Comparison of ENCODE assay signal across 1 cellular context in genomic region chr17:3888343-3889171, GRCh38.
TF ChIP-seq lines count a peak whose summit lies in the region.

No MANE protein-coding gene starts in this region.

TF ChIP-seq in K562, 482 proteins besides CTCF, POLR2A, EP300 and RAD21 (continued from another document and continues in another):
- TF ChIP-seq IRF1 (CRISPR knock-in tag; IDR thresholded peaks at IDR 0.05; ENCODE audit: borderline replicate concordance) (no peak), FOXJ2 (tag; IDR thresholded peaks at IDR 0.05) (no peak), SRSF1 (IDR thresholded peaks at IDR 0.05; ENCODE audit: low read depth, low read length) (no peak), TEAD1 (CRISPR knock-in tag; IDR thresholded peaks at IDR 0.05) (0 out of 4 replicates have a peak, but pooled peaks of 1 of the 2 experiments have one; percentile 52), ZNF143 (CRISPR knock-in tag; IDR thresholded peaks at IDR 0.05) (no peak), ZNF699 (CRISPR knock-in tag; IDR thresholded peaks at IDR 0.05; ENCODE audit: insufficient replicate concordance) (no peak), ZBTB33 (CRISPR knock-in tag; IDR thresholded peaks at IDR 0.05) (no peak), SNAPC5 (CRISPR knock-in tag; IDR thresholded peaks at IDR 0.05) (no peak), SRF (CRISPR knock-in tag; IDR thresholded peaks at IDR 0.05) (peak in 1 of 2 experiments; percentile 51; a peak in 1 of 4 replicates), CBFA2T2 (conservative IDR thresholded peaks at IDR 0.05) (no peak), PRDM10 (IDR thresholded peaks at IDR 0.05; ENCODE audit: partially characterized antibody) (no peak), E2F5 (CRISPR knock-in tag; IDR thresholded peaks at IDR 0.05) (no peak), ZNF584 (CRISPR knock-in tag; IDR thresholded peaks at IDR 0.05; ENCODE audit: low read depth) (peak; percentile 30; the same call in 1 of the 2 replicates), HNRNPUL1 (IDR thresholded peaks at IDR 0.05; ENCODE audit: low read length) (no peak), SFPQ (IDR thresholded peaks at IDR 0.05; ENCODE audit: low read depth, low read length) (no peak), NR2C2 (CRISPR knock-in tag; IDR thresholded peaks at IDR 0.05) (0 out of 2 replicates have a peak, but pooled peaks have one; percentile 39), NR2C2 (tag; IDR thresholded peaks at IDR 0.05) (no peak), RFX5 (IDR thresholded peaks at IDR 0.05; ENCODE audit: low read depth, low read length) (no peak), PHB2 (IDR thresholded peaks at IDR 0.05; ENCODE audit: low read depth) (no peak), HDAC6 (IDR thresholded peaks at IDR 0.05; ENCODE audit: low read depth, low read length) (no peak), ATF7 (IDR thresholded peaks at IDR 0.05) (peak; percentile 93), L3MBTL2 (IDR thresholded peaks at IDR 0.05) (peak; percentile 94), NONO (IDR thresholded peaks at IDR 0.05; ENCODE audit: low read depth in 2 of 2, low read length in 1 of 2) (no peak), MEF2A (IDR thresholded peaks at IDR 0.05; ENCODE audit: control insufficient read depth, low read depth, low read length) (no peak), CBX3 (IDR thresholded peaks at IDR 0.05; ENCODE audit: borderline replicate concordance in 1 of 2, low read length in 2 of 2) (no peak), ZNF551 (CRISPR knock-in tag; IDR thresholded peaks at IDR 0.05) (no peak), IFI16 (CRISPR knock-in tag; IDR thresholded peaks at IDR 0.05) (no peak)
- TF ChIP-seq, protein P1, sequence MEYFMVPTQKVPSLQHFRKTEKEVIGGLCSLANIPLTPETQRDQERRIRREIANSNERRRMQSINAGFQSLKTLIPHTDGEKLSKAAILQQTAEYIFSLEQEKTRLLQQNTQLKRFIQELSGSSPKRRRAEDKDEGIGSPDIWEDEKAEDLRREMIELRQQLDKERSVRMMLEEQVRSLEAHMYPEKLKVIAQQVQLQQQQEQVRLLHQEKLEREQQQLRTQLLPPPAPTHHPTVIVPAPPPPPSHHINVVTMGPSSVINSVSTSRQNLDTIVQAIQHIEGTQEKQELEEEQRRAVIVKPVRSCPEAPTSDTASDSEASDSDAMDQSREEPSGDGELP (CRISPR knock-in tag; IDR thresholded peaks at IDR 0.05; ENCODE audit: borderline replicate concordance), result peak; percentile 93
- TF ChIP-seq, protein P2, sequence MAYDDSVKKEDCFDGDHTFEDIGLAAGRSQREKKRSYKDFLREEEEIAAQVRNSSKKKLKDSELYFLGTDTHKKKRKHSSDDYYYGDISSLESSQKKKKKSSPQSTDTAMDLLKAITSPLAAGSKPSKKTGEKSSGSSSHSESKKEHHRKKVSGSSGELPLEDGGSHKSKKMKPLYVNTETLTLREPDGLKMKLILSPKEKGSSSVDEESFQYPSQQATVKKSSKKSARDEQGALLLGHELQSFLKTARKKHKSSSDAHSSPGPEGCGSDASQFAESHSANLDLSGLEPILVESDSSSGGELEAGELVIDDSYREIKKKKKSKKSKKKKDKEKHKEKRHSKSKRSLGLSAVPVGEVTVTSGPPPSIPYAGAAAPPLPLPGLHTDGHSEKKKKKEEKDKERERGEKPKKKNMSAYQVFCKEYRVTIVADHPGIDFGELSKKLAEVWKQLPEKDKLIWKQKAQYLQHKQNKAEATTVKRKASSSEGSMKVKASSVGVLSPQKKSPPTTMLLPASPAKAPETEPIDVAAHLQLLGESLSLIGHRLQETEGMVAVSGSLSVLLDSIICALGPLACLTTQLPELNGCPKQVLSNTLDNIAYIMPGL (CRISPR knock-in tag; IDR thresholded peaks at IDR 0.05), result no peak
- TF ChIP-seq, protein P3, sequence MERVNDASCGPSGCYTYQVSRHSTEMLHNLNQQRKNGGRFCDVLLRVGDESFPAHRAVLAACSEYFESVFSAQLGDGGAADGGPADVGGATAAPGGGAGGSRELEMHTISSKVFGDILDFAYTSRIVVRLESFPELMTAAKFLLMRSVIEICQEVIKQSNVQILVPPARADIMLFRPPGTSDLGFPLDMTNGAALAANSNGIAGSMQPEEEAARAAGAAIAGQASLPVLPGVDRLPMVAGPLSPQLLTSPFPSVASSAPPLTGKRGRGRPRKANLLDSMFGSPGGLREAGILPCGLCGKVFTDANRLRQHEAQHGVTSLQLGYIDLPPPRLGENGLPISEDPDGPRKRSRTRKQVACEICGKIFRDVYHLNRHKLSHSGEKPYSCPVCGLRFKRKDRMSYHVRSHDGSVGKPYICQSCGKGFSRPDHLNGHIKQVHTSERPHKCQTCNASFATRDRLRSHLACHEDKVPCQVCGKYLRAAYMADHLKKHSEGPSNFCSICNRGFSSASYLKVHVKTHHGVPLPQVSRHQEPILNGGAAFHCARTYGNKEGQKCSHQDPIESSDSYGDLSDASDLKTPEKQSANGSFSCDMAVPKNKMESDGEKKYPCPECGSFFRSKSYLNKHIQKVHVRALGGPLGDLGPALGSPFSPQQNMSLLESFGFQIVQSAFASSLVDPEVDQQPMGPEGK (CRISPR knock-in tag; IDR thresholded peaks at IDR 0.05; ENCODE audit: borderline replicate concordance), result no peak
- TF ChIP-seq, protein P4, sequence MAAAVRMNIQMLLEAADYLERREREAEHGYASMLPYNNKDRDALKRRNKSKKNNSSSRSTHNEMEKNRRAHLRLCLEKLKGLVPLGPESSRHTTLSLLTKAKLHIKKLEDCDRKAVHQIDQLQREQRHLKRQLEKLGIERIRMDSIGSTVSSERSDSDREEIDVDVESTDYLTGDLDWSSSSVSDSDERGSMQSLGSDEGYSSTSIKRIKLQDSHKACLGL (CRISPR knock-in tag; IDR thresholded peaks at IDR 0.05; ENCODE audit: borderline replicate concordance, poor library complexity, severe bottlenecking), result no peak
- TF ChIP-seq, protein P5, sequence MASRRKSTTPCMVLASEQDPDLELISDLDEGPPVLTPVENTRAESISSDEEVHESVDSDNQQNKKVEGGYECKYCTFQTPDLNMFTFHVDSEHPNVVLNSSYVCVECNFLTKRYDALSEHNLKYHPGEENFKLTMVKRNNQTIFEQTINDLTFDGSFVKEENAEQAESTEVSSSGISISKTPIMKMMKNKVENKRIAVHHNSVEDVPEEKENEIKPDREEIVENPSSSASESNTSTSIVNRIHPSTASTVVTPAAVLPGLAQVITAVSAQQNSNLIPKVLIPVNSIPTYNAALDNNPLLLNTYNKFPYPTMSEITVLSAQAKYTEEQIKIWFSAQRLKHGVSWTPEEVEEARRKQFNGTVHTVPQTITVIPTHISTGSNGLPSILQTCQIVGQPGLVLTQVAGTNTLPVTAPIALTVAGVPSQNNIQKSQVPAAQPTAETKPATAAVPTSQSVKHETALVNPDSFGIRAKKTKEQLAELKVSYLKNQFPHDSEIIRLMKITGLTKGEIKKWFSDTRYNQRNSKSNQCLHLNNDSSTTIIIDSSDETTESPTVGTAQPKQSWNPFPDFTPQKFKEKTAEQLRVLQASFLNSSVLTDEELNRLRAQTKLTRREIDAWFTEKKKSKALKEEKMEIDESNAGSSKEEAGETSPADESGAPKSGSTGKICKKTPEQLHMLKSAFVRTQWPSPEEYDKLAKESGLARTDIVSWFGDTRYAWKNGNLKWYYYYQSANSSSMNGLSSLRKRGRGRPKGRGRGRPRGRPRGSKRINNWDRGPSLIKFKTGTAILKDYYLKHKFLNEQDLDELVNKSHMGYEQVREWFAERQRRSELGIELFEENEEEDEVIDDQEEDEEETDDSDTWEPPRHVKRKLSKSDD (conservative IDR thresholded peaks at IDR 0.05; ENCODE audit: low read length), result no peak
